Comparison of ENCODE assay signal across 8 cellular contexts in genomic region chr7:15544050-15544449, GRCh38. TPM values are rescaled to one million over a fixed set of nuclear protein-coding genes. Genes with fewer than 3 reads are reported as not detected.
"Had no signal": no experiment of that assay in that cellular context is flagged by ENCODE, and none has a peak within 500 bp of the region (broad histone marks: within the 10 kb centered on the region; RNA-seq: fewer than 3 reads in every experiment).

No MANE protein-coding gene starts in this region.

- FAIRE-seq: HTR-8/SVneo, K562 had no signal

- ATAC-seq: K562 had no signal

- H3K27ac ChIP-seq: HL-60 had no signal

- DNase-seq: IMR-90, KBM-7, KG1 had no signal

- H3K4me3 ChIP-seq: K562 had no signal

RNA-seq across cellular contexts. Expression of gene AGMO, which starts 17.8 kb away (rescaled TPM):
- total RNA-seq: HT1080, IMR-90 had no signal
- polyA plus RNA-seq: IgD-negative memory B cell, IMR-90 had no signal
